10 cellular contexts compared by ENCODE assay signal in the genomic region with DNA sequence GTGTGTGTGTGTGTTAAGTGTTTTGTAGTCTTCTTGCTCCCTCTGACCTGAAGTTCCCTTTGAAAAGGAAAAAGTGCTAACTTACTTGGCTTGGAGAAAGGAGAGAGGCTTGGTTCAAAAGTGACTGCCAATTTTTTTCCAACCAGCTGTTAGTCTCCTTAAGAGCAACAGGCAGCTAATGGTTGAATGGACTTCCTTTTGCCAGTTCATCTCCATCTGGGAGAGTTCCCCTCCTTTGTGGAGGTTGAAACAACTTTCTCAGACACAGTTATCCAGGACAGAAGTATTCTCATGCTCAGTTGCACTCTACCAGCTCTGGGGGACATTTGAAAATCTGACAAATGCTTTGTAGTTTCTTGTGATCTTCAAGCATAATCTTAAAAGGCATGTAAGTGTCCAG. TPM values are rescaled to one million over a fixed set of nuclear protein-coding genes. Genes with fewer than 3 reads are reported as not detected.
A peak's percentile ranks its signal among the peaks of the same experiment; 100 is the strongest.
DNase-seq lines count a peak whose midpoint lies in the region; TF ChIP-seq lines count a peak whose summit lies in the region.
"Had no signal": no experiment of that assay in that cellular context is flagged by ENCODE, and none has a peak within 500 bp of the region (broad histone marks: within the 10 kb centered on the region; RNA-seq: fewer than 3 reads in every experiment).

No MANE protein-coding gene starts in this region.

- peaks cover 41% of the 10 kb centered on the region for H3K4me1 ChIP-seq in Loucy (ENCODE audit: insufficient read depth, low read length, poor library complexity, severe bottlenecking)
- H3K4me1 ChIP-seq in neutrophil (ENCODE audit: control insufficient read depth in 1 of 2, insufficient read depth in 1 of 2, low read depth in 1 of 2, low read length in 1 of 2), result peaks cover 57 to 92% of the 10 kb centered on the region in 2 experiments

- peak overlapping the region; percentile 59 for H3K4me2 ChIP-seq in Loucy (ENCODE audit: low read depth, low read length, poor library complexity, severe bottlenecking)

- H3K27me3 ChIP-seq in Loucy (ENCODE audit: insufficient read depth, low read length, poor library complexity, severe bottlenecking) (no peaks in the 10 kb centered on the region), neutrophil (no peaks in the 10 kb centered on the region)

- H3K4me3 ChIP-seq in Loucy (ENCODE audit: low read length, poor library complexity, severe bottlenecking) (no peak overlapping the region), epithelial cell of proximal tubule (ENCODE audit: low read depth, low read length) (no peak overlapping the region), neutrophil (ENCODE audit: low read depth in 1 of 2, low read length in 1 of 2) (peak overlapping the region; percentile 83 to 92)
- H3K4me3 ChIP-seq: esophagus muscularis mucosa, lower lobe of right lung had no signal

- H3K36me3 ChIP-seq in Loucy (ENCODE audit: insufficient read depth, low read length) (peaks cover 2% of the 10 kb centered on the region; the same call in 1 of the 2 replicates), neutrophil (peaks cover 72% of the 10 kb centered on the region)
- H3K36me3 ChIP-seq: esophagus muscularis mucosa, lower lobe of right lung had no signal

- peak overlapping the region; percentile 94 for H3K27ac ChIP-seq in neutrophil
- H3K27ac ChIP-seq: esophagus muscularis mucosa, lower lobe of right lung had no signal

- H3K9me3 ChIP-seq in Loucy (ENCODE audit: insufficient read depth, low read depth, low read length) (no peaks in the 10 kb centered on the region), neutrophil (no peaks in the 10 kb centered on the region)
- H3K9me3 ChIP-seq: esophagus muscularis mucosa, lower lobe of right lung had no signal

- no peaks in the 10 kb centered on the region for H3K9me2 ChIP-seq in Loucy (replicated peaks; ENCODE audit: low read depth, low read length)

- H3K79me2 ChIP-seq in Loucy (ENCODE audit: insufficient read depth, low read length), result peaks cover 67% of the 10 kb centered on the region

- peaks cover 11% of the 10 kb centered on the region for H4K20me1 ChIP-seq in Loucy (ENCODE audit: insufficient read depth, low read length, poor library complexity, severe bottlenecking)

- DNase-seq in EH (ENCODE audit: low read depth), result peak; percentile 54
- DNase-seq in epithelial cell of proximal tubule (ENCODE audit: low read depth), result peak; percentile 58
- DNase-seq in NCI-H345 treated with DMSO at 0.1 percent for 48 hours (lab: John Stamatoyannopoulos, UW; ENCODE audit: unreplicated experiment), result no peak
- DNase-seq in NCI-H2081 (lab: John Stamatoyannopoulos, UW), result no peak
- DNase-seq in stimulated activated CD8-positive, alpha-beta memory T cell treated with anti-CD3 and anti-CD28 coated beads, Interleukin-4, amount 100 ng/mL, for 48 hours, result no peak
- DNase-seq: lower lobe of right lung, NCI-H526 treated with DMSO at 0.1 percent for 48 hours had no signal

- H3F3A ChIP-seq in Loucy (ENCODE audit: low read depth), result no peaks in the 10 kb centered on the region

- H2AFZ ChIP-seq in Loucy (ENCODE audit: low read length), result no peak overlapping the region

- TF ChIP-seq CTCF in Loucy (conservative IDR thresholded peaks at IDR 0.05; ENCODE audit: low read length) (no peak), epithelial cell of proximal tubule (conservative IDR thresholded peaks at IDR 0.05; ENCODE audit: low read depth, low read length) (no peak), neutrophil (IDR thresholded peaks at IDR 0.05) (no peak)

- H3K9ac ChIP-seq in Loucy (ENCODE audit: low read depth, low read length, poor library complexity, severe bottlenecking), result no peak overlapping the region

RNA-seq across cellular contexts. Expression of gene RIPOR2, which starts 4.5 kb away (rescaled TPM):
- under 0.01 and 1.6 TPM in 2 replicates for total RNA-seq in epithelial cell of proximal tubule

Comparison
In these comparisons a context has a peak if more than half of its experiments do, and no peak if none do; other contexts are left out.
1. DNase-seq: peak in EH (single experiment) and epithelial cell of proximal tubule (single experiment); none in NCI-H345 treated with DMSO at 0.1 percent for 48 hours (single experiment), NCI-H2081 (0 of 2) and stimulated activated CD8-positive, alpha-beta memory T cell treated with anti-CD3 and anti-CD28 coated beads, Interleukin-4, amount 100 ng/mL, for 48 hours (single experiment).
2. H3K4me3 ChIP-seq: peak in neutrophil (2 of 2); none in Loucy (single experiment) and epithelial cell of proximal tubule (single experiment).